In the genomic region with DNA sequence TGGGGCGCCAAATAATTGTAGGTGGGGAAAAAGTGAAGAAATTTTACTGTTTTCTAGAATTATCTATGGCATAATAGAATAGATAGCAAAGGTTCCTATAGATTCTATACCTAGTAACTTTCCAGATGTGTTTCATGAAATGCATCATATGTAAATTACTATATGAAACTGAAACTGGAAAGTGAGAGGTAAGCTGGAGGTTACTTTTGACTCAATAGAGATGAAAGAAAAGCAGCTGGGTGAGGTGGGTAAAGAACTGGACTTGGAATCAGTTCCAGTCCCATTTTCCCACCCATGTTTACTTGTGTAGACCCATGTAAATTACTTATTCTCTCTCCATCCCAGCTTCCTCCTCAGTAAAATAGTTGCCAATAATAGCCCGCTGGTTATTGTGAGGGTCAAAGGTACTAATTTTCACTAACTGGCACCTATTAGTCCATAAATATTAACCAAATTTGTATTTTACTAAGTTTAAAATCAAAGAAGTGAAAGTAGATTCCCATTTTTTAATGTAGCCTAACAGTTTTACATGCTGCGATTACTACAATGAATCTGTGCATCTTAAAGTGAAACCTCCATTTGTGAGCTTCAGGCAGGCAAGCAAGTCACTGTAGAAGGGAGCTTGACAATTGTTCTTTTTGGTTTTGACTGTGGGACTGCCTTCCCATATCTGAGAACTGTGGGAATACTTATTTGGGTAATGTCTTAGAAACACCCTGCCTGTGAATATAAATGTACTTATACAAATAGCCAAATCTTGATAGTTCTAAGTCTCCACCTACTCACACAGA, we compare ENCODE assay signal across 9 cellular contexts.
A peak's percentile ranks its signal among the peaks of the same experiment; 100 is the strongest.
DNase-seq lines count a peak whose midpoint lies in the region; ATAC-seq and TF ChIP-seq lines count a peak whose summit lies in the region.
"Had no signal": no experiment of that assay in that cellular context is flagged by ENCODE, and none has a peak within 500 bp of the region (broad histone marks: within the 10 kb centered on the region; RNA-seq: fewer than 3 reads in every experiment).

No MANE protein-coding gene starts in this region.

- H3K36me3 Mint-ChIP-seq in activated CD8-positive, alpha-beta T cell treated with anti-CD3 and anti-CD28 coated beads, Interleukin-2, amount 10 ng/mL, durations not matched to agents 7 days and 5 days (ENCODE audit: low read depth) = no peaks in the 10 kb centered on the region

- no peak for TF ChIP-seq POLR2A in right lobe of liver (IDR thresholded peaks at IDR 0.05)

- no peak overlapping the region for H3K27ac Mint-ChIP-seq in activated CD8-positive, alpha-beta T cell treated with anti-CD3 and anti-CD28 coated beads, Interleukin-2, amount 10 ng/mL, durations not matched to agents 7 days and 5 days

- H3K27ac ChIP-seq in right atrium auricular region (peak overlapping the region in 1 of 2 donors; percentile 37), urinary bladder (ENCODE audit: low read depth) (peak overlapping the region; percentile 45), right lobe of liver (no peak overlapping the region)

- no peaks in the 10 kb centered on the region for H3K36me3 ChIP-seq in right atrium auricular region
- H3K36me3 ChIP-seq in urinary bladder (ENCODE audit: insufficient read depth) = no peaks in the 10 kb centered on the region
- no peaks in the 10 kb centered on the region for H3K36me3 ChIP-seq in right lobe of liver

- CTCF ChIA-PET in activated CD8-positive, alpha-beta T cell treated with anti-CD3 and anti-CD28 coated beads, Interleukin-2, amount 10 ng/mL, durations not matched to agents 7 days and 5 days (lab: Charles Lee) = interaction anchor here (0.9 to 1.0 kb wide), 2 partner anchors 15 to 415 kb away, joined by 3 to 4 read pairs; no protein-coding TSS in a partner anchor

- no peaks in the 10 kb centered on the region for H3K27me3 Mint-ChIP-seq in activated CD8-positive, alpha-beta T cell treated with anti-CD3 and anti-CD28 coated beads, Interleukin-2, amount 10 ng/mL, durations not matched to agents 7 days and 5 days (ENCODE audit: low read depth)

- ATAC-seq in left cardiac atrium (peak; percentile 22 to 24), HG02938 (IDR thresholded peaks at IDR 0.05; ENCODE audit: unreplicated experiment) (peak; percentile 97), right lobe of liver (no peak)
- peak; percentile 57 for ATAC-seq in activated CD8-positive, alpha-beta T cell treated with anti-CD3 and anti-CD28 coated beads, Interleukin-2, amount 10 ng/mL, durations not matched to agents 7 days and 5 days

- H3K9me3 ChIP-seq in right atrium auricular region = no peaks in the 10 kb centered on the region
- H3K9me3 ChIP-seq in right lobe of liver = no peaks in the 10 kb centered on the region

- POLR2A ChIA-PET in activated CD8-positive, alpha-beta T cell treated with anti-CD3 and anti-CD28 coated beads, Interleukin-2, amount 10 ng/mL, durations not matched to agents 7 days and 5 days (lab: Charles Lee) = no interaction called here

- peaks cover 12% of the 10 kb centered on the region for H3K4me1 Mint-ChIP-seq in activated CD8-positive, alpha-beta T cell treated with anti-CD3 and anti-CD28 coated beads, Interleukin-2, amount 10 ng/mL, durations not matched to agents 7 days and 5 days (ENCODE audit: low read depth)

- peaks cover 0 to 6% of the 10 kb centered on the region in 2 donors for H3K4me1 ChIP-seq in right atrium auricular region
- no peaks in the 10 kb centered on the region for H3K4me1 ChIP-seq in urinary bladder (ENCODE audit: insufficient read depth)
- no peaks in the 10 kb centered on the region for H3K4me1 ChIP-seq in right lobe of liver

- 84% methylated on average over 3 of the region's 3 CpGs for WGBS in urinary bladder
- 87% methylated on average over 3 of the region's 3 CpGs for WGBS in right lobe of liver (ENCODE audit: insufficient coverage, low coverage, low lambda C conversion rate, missing lambda C conversion rate)

- H3K9me3 Mint-ChIP-seq in activated CD8-positive, alpha-beta T cell treated with anti-CD3 and anti-CD28 coated beads, Interleukin-2, amount 10 ng/mL, durations not matched to agents 7 days and 5 days (ENCODE audit: insufficient read depth) = no peaks in the 10 kb centered on the region

- H3K4me3 Mint-ChIP-seq in activated CD8-positive, alpha-beta T cell treated with anti-CD3 and anti-CD28 coated beads, Interleukin-2, amount 10 ng/mL, durations not matched to agents 7 days and 5 days = no peak overlapping the region

- intact Hi-C loops in left cardiac atrium (cut with DNase I) = no loop called here
- intact Hi-C loops in right lobe of liver (cut with DNase I) = no loop called here

- DNase-seq in left cardiac atrium = no peak
- no peak for DNase-seq in right atrium auricular region (ENCODE audit: low spot score)
- DNase-seq in activated CD8-positive, alpha-beta T cell treated with anti-CD3 and anti-CD28 coated beads, Interleukin-2, amount 10 ng/mL, durations not matched to agents 7 days and 5 days = no peak
- no peak for DNase-seq in right lobe of liver
- DNase-seq in NCI-H2107 treated with DMSO at 0.1 percent for 48 hours (lab: John Stamatoyannopoulos, UW; ENCODE audit: unreplicated experiment) = no peak
- no peak for DNase-seq in NCI-H774 (lab: John Stamatoyannopoulos, UW)
- DNase-seq: AML-193 had no signal

- H3K27me3 ChIP-seq in right atrium auricular region (no peaks in the 10 kb centered on the region), right lobe of liver (no peaks in the 10 kb centered on the region)

- no peak overlapping the region for H3K4me3 ChIP-seq in right atrium auricular region
- H3K4me3 ChIP-seq in urinary bladder (ENCODE audit: low read depth, low read length) = no peak overlapping the region
- no peak overlapping the region for H3K4me3 ChIP-seq in right lobe of liver

- TF ChIP-seq CTCF in right atrium auricular region (IDR thresholded peaks at IDR 0.05) (no peak), right lobe of liver (IDR thresholded peaks at IDR 0.05) (no peak)

Comparison
In these comparisons a context has a peak if more than half of its experiments do, and no peak if none do; other contexts are left out.
1. ATAC-seq: peak in left cardiac atrium (2 of 2), HG02938 (single experiment) and activated CD8-positive, alpha-beta T cell treated with anti-CD3 and anti-CD28 coated beads, Interleukin-2, amount 10 ng/mL, durations not matched to agents 7 days and 5 days (single experiment); none in right lobe of liver (0 of 4).